ENCODE assay signal across 8 cellular contexts in genomic region chr19:48962849-48963165, GRCh38. TPM values are rescaled to one million over a fixed set of nuclear protein-coding genes. Genes with fewer than 3 reads are reported as not detected.
DNase-seq lines count a peak whose midpoint lies in the region; ATAC-seq, FAIRE-seq and TF ChIP-seq lines count a peak whose summit lies in the region.

No MANE protein-coding gene starts in this region.

- H3K27me3 ChIP-seq in GM23338 (ENCODE audit: insufficient read depth) = no peaks in the 10 kb centered on the region
- no peaks in the 10 kb centered on the region for H3K27me3 ChIP-seq in keratinocyte (ENCODE audit: control insufficient read depth, extremely low read depth, insufficient read depth, low read length)

- H3K4me2 ChIP-seq in GM23338 (peak overlapping the region; percentile 32; the same call in 1 of the 2 replicates), keratinocyte (ENCODE audit: control insufficient read depth, extremely low read depth, insufficient read depth, low read depth, low read length) (no peak overlapping the region)

- H2AFZ ChIP-seq in GM23338 (no peak overlapping the region), keratinocyte (ENCODE audit: control insufficient read depth, low read length) (no peak overlapping the region)

- POLR2A ChIA-PET in activated B cell treated with CpG ODN at 0.5 μM for 24 hours (lab: Charles Lee) = interaction anchor here (0.8 to 4.9 kb wide), 7 partner anchors 8 to 714 kb away, joined by 3 to 53 read pairs (median 5); partner anchors contain the start of genes BAX, NUCB1, PPP1R15A and PRMT1

- dilution Hi-C loops in keratinocyte (cut with MboI; ENCODE audit: extremely low pct_ligation_motif_present, low sequenced_read_pairs) = no loop called here

- H3K27me3 Mint-ChIP-seq in GM23338 (ENCODE audit: insufficient read depth, low read depth, poor library complexity) (peaks cover 53% of the 10 kb centered on the region), activated B cell treated with CpG ODN at 0.5 μM for 24 hours (no peaks in the 10 kb centered on the region)
- H3K27me3 Mint-ChIP-seq in stimulated activated memory B cell treated with anti-CD40 and anti-IgM and Interleukin-4, amounts not matched to agents 10 μg/mL and 1 μg/mL and 100 μg/mL, for 72 hours = no peaks in the 10 kb centered on the region

- peak overlapping the region; percentile 95; the same call in 2 of the 3 replicates for H3K4me3 Mint-ChIP-seq in GM23338
- peak overlapping the region; percentile 65 for H3K4me3 Mint-ChIP-seq in activated B cell treated with CpG ODN at 0.5 μM for 24 hours
- H3K4me3 Mint-ChIP-seq in stimulated activated memory B cell treated with anti-CD40 and anti-IgM and Interleukin-4, amounts not matched to agents 10 μg/mL and 1 μg/mL and 100 μg/mL, for 72 hours = peak overlapping the region; percentile 100

- peak overlapping the region; percentile 28 for H3K9ac ChIP-seq in keratinocyte (ENCODE audit: control insufficient read depth, extremely low read depth, insufficient read depth, low read length)

- CTCF ChIA-PET in activated B cell treated with CpG ODN at 0.5 μM for 24 hours (lab: Charles Lee) = interaction anchor here (1.5 kb wide), 2 partner anchors 8 to 167 kb away, joined by 3 to 8 read pairs; no protein-coding TSS in a partner anchor

- peaks cover 4% of the 10 kb centered on the region for H3K9me1 ChIP-seq in keratinocyte (ENCODE audit: control insufficient read depth, extremely low read depth, insufficient read depth, low read length)

- H3K9me2 ChIP-seq in GM23338 (ENCODE audit: insufficient read depth) = no peaks in the 10 kb centered on the region

- DNase-seq in GM23338 (ENCODE audit: low spot score) = peak; percentile 29
- no peak for DNase-seq in activated B cell treated with CpG ODN at 0.5 μM for 24 hours
- no peak for DNase-seq in keratinocyte (ENCODE audit: low read depth, low spot score)
- no peak for DNase-seq in posterior cingulate gyrus
- DNase-seq in epidermal melanocyte (ENCODE audit: insufficient read length, low spot score) = no peak

- peaks cover 62% of the 10 kb centered on the region for H3F3A ChIP-seq in GM23338 (replicated peaks; ENCODE audit: low read depth)

- intact Hi-C loops in activated B cell treated with CpG ODN at 0.5 μM for 24 hours (cut with micrococcal nuclease) (loop anchor here (2.0 kb wide), 1 partner anchor 62 kb away; the partner anchor contains the start of gene NUCB1), posterior cingulate gyrus (cut with DNase I) (loop anchor here (10.0 kb wide), 1 partner anchor 58 kb away; the partner anchor contains the start of gene NUCB1)

- H3K36me3 ChIP-seq in GM23338 (ENCODE audit: insufficient read depth) (peaks cover 13% of the 10 kb centered on the region), keratinocyte (ENCODE audit: control insufficient read depth in 2 of 2, extremely low read depth in 1 of 2, insufficient read depth in 2 of 2, low read length in 2 of 2) (peaks cover 0 to 4% of the 10 kb centered on the region in 2 experiments)

- peaks cover 16% of the 10 kb centered on the region for H3K9me3 Mint-ChIP-seq in GM23338
- H3K9me3 Mint-ChIP-seq in activated B cell treated with CpG ODN at 0.5 μM for 24 hours = no peaks in the 10 kb centered on the region
- no peaks in the 10 kb centered on the region for H3K9me3 Mint-ChIP-seq in stimulated activated memory B cell treated with anti-CD40 and anti-IgM and Interleukin-4, amounts not matched to agents 10 μg/mL and 1 μg/mL and 100 μg/mL, for 72 hours

- peaks cover 7% of the 10 kb centered on the region for H4K20me1 ChIP-seq in GM23338 (replicated peaks; ENCODE audit: insufficient read depth)
- peaks cover 6% of the 10 kb centered on the region for H4K20me1 ChIP-seq in keratinocyte (ENCODE audit: control insufficient read depth, extremely low read depth, insufficient read depth, low read length)

- TF ChIP-seq CTCF in GM23338 (conservative IDR thresholded peaks at IDR 0.05; ENCODE audit: low read depth in 2 of 2) (no peak), activated B cell treated with CpG ODN at 0.5 μM for 24 hours (IDR thresholded peaks at IDR 0.05) (no peak), keratinocyte (optimal IDR thresholded peaks at IDR 0.05 in 1 of 3, IDR thresholded peaks at IDR 0.05 in 1 of 3, conservative IDR thresholded peaks at IDR 0.05 in 1 of 3; ENCODE audit: extremely low read depth in 1 of 3, insufficient read depth in 2 of 3, low read length in 3 of 3) (no peak)

- H3K79me2 ChIP-seq in GM23338 (replicated peaks; ENCODE audit: insufficient read depth) (peaks cover 24% of the 10 kb centered on the region), keratinocyte (ENCODE audit: control insufficient read depth, insufficient read depth, low read length) (peaks cover 7% of the 10 kb centered on the region)

- ATAC-seq in GM23338 (no peak), activated B cell treated with CpG ODN at 0.5 μM for 24 hours (ENCODE audit: low read depth) (no peak), GM18861 (IDR thresholded peaks at IDR 0.05; ENCODE audit: unreplicated experiment) (no peak), HG03135 (IDR thresholded peaks at IDR 0.05; ENCODE audit: unreplicated experiment) (no peak)
- ATAC-seq in stimulated activated memory B cell treated with anti-CD40 and anti-IgM and Interleukin-4, amounts not matched to agents 10 μg/mL and 1 μg/mL and 100 μg/mL, for 72 hours = no peak

- peak overlapping the region; percentile 97 for H3K27ac Mint-ChIP-seq in GM23338
- peak overlapping the region; percentile 99 for H3K27ac Mint-ChIP-seq in activated B cell treated with CpG ODN at 0.5 μM for 24 hours
- H3K27ac Mint-ChIP-seq in stimulated activated memory B cell treated with anti-CD40 and anti-IgM and Interleukin-4, amounts not matched to agents 10 μg/mL and 1 μg/mL and 100 μg/mL, for 72 hours = peak overlapping the region; percentile 100

- no peaks in the 10 kb centered on the region for H3K9me3 ChIP-seq in keratinocyte (ENCODE audit: control insufficient read depth, low read depth, low read length)

- H3K4me3 ChIP-seq in GM23338 = no peak overlapping the region
- H3K4me3 ChIP-seq in keratinocyte (ENCODE audit: control insufficient read depth in 2 of 3, extremely low read depth in 1 of 3, insufficient read depth in 2 of 3, low read depth in 1 of 3, low read length in 3 of 3) = no peak overlapping the region

- H3K4me1 ChIP-seq in GM23338 (ENCODE audit: insufficient read depth) (peaks cover 18% of the 10 kb centered on the region), keratinocyte (ENCODE audit: control insufficient read depth, extremely low read depth, insufficient read depth, low read length) (peaks cover 32% of the 10 kb centered on the region)

- H3K4me1 Mint-ChIP-seq in GM23338 (peaks cover 38% of the 10 kb centered on the region), activated B cell treated with CpG ODN at 0.5 μM for 24 hours (peaks cover 70% of the 10 kb centered on the region)
- H3K4me1 Mint-ChIP-seq in stimulated activated memory B cell treated with anti-CD40 and anti-IgM and Interleukin-4, amounts not matched to agents 10 μg/mL and 1 μg/mL and 100 μg/mL, for 72 hours = peaks cover 68% of the 10 kb centered on the region

- peak overlapping the region; percentile 79; the same call in 1 of the 2 replicates for H3K27ac ChIP-seq in GM23338 (ENCODE audit: low read depth)
- peak overlapping the region; percentile 58 for H3K27ac ChIP-seq in keratinocyte (ENCODE audit: control insufficient read depth, insufficient read depth, low read length)

- FAIRE-seq in keratinocyte (lab: Jason Lieb, UNC) = no peak

- H3K36me3 Mint-ChIP-seq in GM23338 (ENCODE audit: low read depth) = peaks cover 52% of the 10 kb centered on the region
- H3K36me3 Mint-ChIP-seq in activated B cell treated with CpG ODN at 0.5 μM for 24 hours (ENCODE audit: low read depth) = peaks cover 40% of the 10 kb centered on the region
- H3K36me3 Mint-ChIP-seq in stimulated activated memory B cell treated with anti-CD40 and anti-IgM and Interleukin-4, amounts not matched to agents 10 μg/mL and 1 μg/mL and 100 μg/mL, for 72 hours = peaks cover 51% of the 10 kb centered on the region

RNA-seq across cellular contexts. Expression of gene FTL, which starts 2.3 kb away (rescaled TPM):
- total RNA-seq in GM23338 (2014; rRNA removed; shearing (Covaris generic)) = 1,625 and 2,064 TPM in 2 replicates
- 5,278 and 5,436 TPM in 2 replicates for polyA plus RNA-seq in GM23338 (2016; fragmentation: Nextera tagmentation; extraction: Ambion mirVana)
- 888 and 935 TPM in 2 replicates for total RNA-seq in activated B cell treated with CpG ODN at 0.5 μM for 24 hours
- polyA plus RNA-seq in keratinocyte = 805 to 2,115 TPM (median 838 TPM) in 3 replicates
- 955 TPM for polyA plus RNA-seq in keratinocyte (2011; ENCODE audit: low read depth)
- polyA plus RNA-seq in keratinocyte (2011; cell fraction: cytosol; rRNA removed) = 1,945 and 3,116 TPM in 2 replicates
- 414 and 529 TPM in 2 replicates for polyA plus RNA-seq in keratinocyte (2011; cell fraction: nucleus; rRNA removed)
- 1,829 and 5,588 TPM in 2 replicates for polyA plus RNA-seq in keratinocyte (2012; ENCODE audit: low replicate concordance)
- 671 to 2,015 TPM (median 1,268 TPM) in 3 replicates for polyA minus RNA-seq in keratinocyte
- 940 TPM for polyA minus RNA-seq in keratinocyte (2011; cell fraction: cytosol; rRNA and poly(A)+ RNA removed)
- 167 and 210 TPM in 2 replicates for polyA minus RNA-seq in keratinocyte (2011; cell fraction: nucleus; rRNA and poly(A)+ RNA removed)

RNA-seq across cellular contexts. Expression of gene BAX, which starts 8.1 kb away (rescaled TPM):
- total RNA-seq in GM23338 (2014; rRNA removed; shearing (Covaris generic)) = 184 and 261 TPM in 2 replicates
- polyA plus RNA-seq in GM23338 (2016; fragmentation: Nextera tagmentation; extraction: Ambion mirVana) (168 and 179 TPM in 2 replicates), keratinocyte (75.3 to 139 TPM (median 113 TPM) in 3 replicates)
- total RNA-seq in activated B cell treated with CpG ODN at 0.5 μM for 24 hours = 111 and 129 TPM in 2 replicates
- 115 TPM for polyA plus RNA-seq in keratinocyte (2011; ENCODE audit: low read depth)
- polyA plus RNA-seq in keratinocyte (2011; cell fraction: cytosol; rRNA removed) = 59.1 and 94.4 TPM in 2 replicates
- 132 and 135 TPM in 2 replicates for polyA plus RNA-seq in keratinocyte (2011; cell fraction: nucleus; rRNA removed)
- 140 and 147 TPM in 2 replicates for polyA plus RNA-seq in keratinocyte (2012; ENCODE audit: low replicate concordance)
- 46.4 to 110 TPM (median 58.4 TPM) in 3 replicates for polyA minus RNA-seq in keratinocyte
- 81.3 TPM for polyA minus RNA-seq in keratinocyte (2011; cell fraction: cytosol; rRNA and poly(A)+ RNA removed)
- 27.2 and 28.4 TPM in 2 replicates for polyA minus RNA-seq in keratinocyte (2011; cell fraction: nucleus; rRNA and poly(A)+ RNA removed)

RNA-seq across cellular contexts. Expression of gene DHDH, which starts 29.3 kb away (rescaled TPM):
- 0.69 and 0.78 TPM in 2 replicates for total RNA-seq in GM23338 (2014; rRNA removed; shearing (Covaris generic))
- polyA plus RNA-seq in GM23338 (2016; fragmentation: Nextera tagmentation; extraction: Ambion mirVana) (4.7 and 8.4 TPM in 2 replicates), keratinocyte (0.45 to 1.8 TPM (median 0.52 TPM) in 3 replicates)
- total RNA-seq in activated B cell treated with CpG ODN at 0.5 μM for 24 hours = not detected in 2 replicates
- 4.7 TPM for polyA plus RNA-seq in keratinocyte (2011; ENCODE audit: low read depth)
- polyA plus RNA-seq in keratinocyte (2011; cell fraction: cytosol; rRNA removed) = 0.24 and 1.4 TPM in 2 replicates
- polyA plus RNA-seq in keratinocyte (2011; cell fraction: nucleus; rRNA removed) = 0.56 and 1.6 TPM in 2 replicates
- polyA plus RNA-seq in keratinocyte (2012; ENCODE audit: low replicate concordance) = 0.80 and 7.1 TPM in 2 replicates
- polyA minus RNA-seq in keratinocyte = 1.6 TPM in 1 of 3 replicates, not detected in the others
- not detected for polyA minus RNA-seq in keratinocyte (2011; cell fraction: cytosol; rRNA and poly(A)+ RNA removed)
- polyA minus RNA-seq in keratinocyte (2011; cell fraction: nucleus; rRNA and poly(A)+ RNA removed) = not detected in 2 replicates

RNA-seq across cellular contexts. Expression of gene GYS1, which starts 30.3 kb away (rescaled TPM):
- total RNA-seq in GM23338 (2014; rRNA removed; shearing (Covaris generic)) = 23.1 and 28.9 TPM in 2 replicates
- polyA plus RNA-seq in GM23338 (2016; fragmentation: Nextera tagmentation; extraction: Ambion mirVana) = 15.9 and 19.9 TPM in 2 replicates
- 50.7 and 52.7 TPM in 2 replicates for total RNA-seq in activated B cell treated with CpG ODN at 0.5 μM for 24 hours
- polyA plus RNA-seq in keratinocyte = 46.5 to 61.9 TPM (median 58.6 TPM) in 3 replicates
- polyA plus RNA-seq in keratinocyte (2011; ENCODE audit: low read depth) = 27.3 TPM
- polyA plus RNA-seq in keratinocyte (2011; cell fraction: cytosol; rRNA removed) = 39.9 and 44.0 TPM in 2 replicates
- polyA plus RNA-seq in keratinocyte (2011; cell fraction: nucleus; rRNA removed) = 130 and 163 TPM in 2 replicates
- polyA plus RNA-seq in keratinocyte (2012; ENCODE audit: low replicate concordance) = 17.9 and 57.2 TPM in 2 replicates
- 74.6 to 124 TPM (median 90.1 TPM) in 3 replicates for polyA minus RNA-seq in keratinocyte
- polyA minus RNA-seq in keratinocyte (2011; cell fraction: cytosol; rRNA and poly(A)+ RNA removed) = 60.8 TPM
- 75.0 and 94.8 TPM in 2 replicates for polyA minus RNA-seq in keratinocyte (2011; cell fraction: nucleus; rRNA and poly(A)+ RNA removed)

RNA-seq across cellular contexts. Expression of gene RUVBL2, which starts 30.9 kb away (rescaled TPM):
- total RNA-seq in GM23338 (2014; rRNA removed; shearing (Covaris generic)) = 222 and 252 TPM in 2 replicates
- polyA plus RNA-seq in GM23338 (2016; fragmentation: Nextera tagmentation; extraction: Ambion mirVana) (194 and 196 TPM in 2 replicates), keratinocyte (126 to 162 TPM (median 141 TPM) in 3 replicates)
- 75.6 and 79.4 TPM in 2 replicates for total RNA-seq in activated B cell treated with CpG ODN at 0.5 μM for 24 hours
- 28.2 TPM for polyA plus RNA-seq in keratinocyte (2011; ENCODE audit: low read depth)
- polyA plus RNA-seq in keratinocyte (2011; cell fraction: cytosol; rRNA removed) = 91.6 and 163 TPM in 2 replicates
- polyA plus RNA-seq in keratinocyte (2011; cell fraction: nucleus; rRNA removed) = 126 and 149 TPM in 2 replicates
- polyA plus RNA-seq in keratinocyte (2012; ENCODE audit: low replicate concordance) = 75.4 and 158 TPM in 2 replicates
- 166 to 233 TPM (median 170 TPM) in 3 replicates for polyA minus RNA-seq in keratinocyte
- 272 TPM for polyA minus RNA-seq in keratinocyte (2011; cell fraction: cytosol; rRNA and poly(A)+ RNA removed)
- 83.7 and 91.4 TPM in 2 replicates for polyA minus RNA-seq in keratinocyte (2011; cell fraction: nucleus; rRNA and poly(A)+ RNA removed)
